Comparison of ENCODE assay signal across 19 cellular contexts in the genomic region with DNA sequence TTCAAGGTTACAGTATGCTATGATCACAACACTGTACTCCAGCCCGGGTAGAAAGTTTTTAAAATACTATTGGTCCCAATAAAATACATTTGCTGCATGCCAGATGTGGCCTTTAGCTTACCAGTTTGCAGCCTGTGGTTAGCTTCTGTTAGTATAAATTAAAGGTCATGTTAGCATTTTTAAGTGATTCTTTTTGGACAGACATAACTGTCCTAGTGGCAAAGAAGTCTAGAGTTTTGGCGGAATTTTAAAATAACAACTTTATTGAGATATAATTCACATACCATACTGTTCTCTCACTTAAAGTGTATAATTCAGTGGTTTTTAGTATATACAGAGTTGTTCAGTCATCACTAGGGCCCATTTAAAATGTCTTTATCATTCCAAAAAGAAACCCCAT.
"Had no signal": no experiment of that assay in that cellular context is flagged by ENCODE, and none has a peak within 500 bp of the region (broad histone marks: within the 10 kb centered on the region; RNA-seq: fewer than 3 reads in every experiment).

No MANE protein-coding gene starts in this region.

- H3K27me3 Mint-ChIP-seq: activated CD4-positive, alpha-beta memory T cell treated with anti-CD3 and anti-CD28 coated beads, Interleukin-2, amount 10 ng/mL, durations not matched to agents 7 days and 5 days; activated CD4-positive, alpha-beta T cell treated with anti-CD3 and anti-CD28 coated beads for 36 hours; activated naive CD8-positive, alpha-beta T cell treated with anti-CD3 and anti-CD28 coated beads for 36 hours; brain; natural killer cell treated with Interleukin-12 subunit alpha and Interleukin-12 subunit beta and Interleukin-15 and Interleukin-18, amount 100 ng/mL, for 72 hours had no signal

- H3K4me3 ChIP-seq: esophagus muscularis mucosa, pancreas, right lobe of liver had no signal

- DNase-seq: activated CD4-positive, alpha-beta memory T cell treated with anti-CD3 and anti-CD28 coated beads, Interleukin-2, amount 10 ng/mL, durations not matched to agents 7 days and 5 days; activated CD4-positive, alpha-beta T cell treated with anti-CD3 and anti-CD28 coated beads for 36 hours; activated gamma-delta T cell; activated naive CD8-positive, alpha-beta T cell treated with anti-CD3 and anti-CD28 coated beads for 36 hours; activated T-cell treated with anti-CD3 and anti-CD28 coated beads, Interleukin-2, amount 50 U/mL, for 72 hours; amygdala; central memory CD4-positive, alpha-beta T cell; cortex of kidney; mesendoderm; pancreas; right lobe of liver; small intestine; stimulated activated CD4-positive, alpha-beta T cell treated with anti-CD3 and anti-CD28 coated beads, Interleukin-4, amount 100 ng/mL, for 1 hour had no signal

- H3K9me3 ChIP-seq: esophagus muscularis mucosa, neutrophil, pancreas, right lobe of liver had no signal

- ATAC-seq: activated CD4-positive, alpha-beta T cell treated with anti-CD3 and anti-CD28 coated beads for 36 hours; activated T-cell treated with anti-CD3 and anti-CD28 coated beads, Interleukin-2, amount 50 U/mL, for 72 hours; natural killer cell treated with Interleukin-12 subunit alpha and Interleukin-12 subunit beta and Interleukin-15 and Interleukin-18, amount 100 ng/mL, for 72 hours; pancreas; right lobe of liver; WTC11 had no signal

- H3K4me1 Mint-ChIP-seq: brain, WTC11 had no signal

- H3K27ac Mint-ChIP-seq: activated CD4-positive, alpha-beta memory T cell treated with anti-CD3 and anti-CD28 coated beads, Interleukin-2, amount 10 ng/mL, durations not matched to agents 7 days and 5 days; activated CD4-positive, alpha-beta T cell treated with anti-CD3 and anti-CD28 coated beads for 36 hours; activated naive CD8-positive, alpha-beta T cell treated with anti-CD3 and anti-CD28 coated beads for 36 hours; T-helper 2 cell treated with Interferon-gamma antibody and Interleukin-4, amounts not matched to agents 5 μg/mL and 100 μg/mL, for 36 hours; WTC11 had no signal

- H3K9me3 Mint-ChIP-seq: activated CD4-positive, alpha-beta memory T cell treated with anti-CD3 and anti-CD28 coated beads, Interleukin-2, amount 10 ng/mL, durations not matched to agents 7 days and 5 days; activated naive CD8-positive, alpha-beta T cell treated with anti-CD3 and anti-CD28 coated beads for 36 hours; activated T-cell treated with anti-CD3 and anti-CD28 coated beads, Interleukin-2, amount 50 U/mL, for 72 hours; brain; natural killer cell treated with Interleukin-12 subunit alpha and Interleukin-12 subunit beta and Interleukin-15 and Interleukin-18, amount 100 ng/mL, for 72 hours; T-helper 2 cell treated with Interferon-gamma antibody and Interleukin-4, amounts not matched to agents 5 μg/mL and 100 μg/mL, for 36 hours; WTC11 had no signal

- H3K4me3 Mint-ChIP-seq: activated CD4-positive, alpha-beta memory T cell treated with anti-CD3 and anti-CD28 coated beads, Interleukin-2, amount 10 ng/mL, durations not matched to agents 7 days and 5 days; activated CD4-positive, alpha-beta T cell treated with anti-CD3 and anti-CD28 coated beads for 36 hours; activated naive CD8-positive, alpha-beta T cell treated with anti-CD3 and anti-CD28 coated beads for 36 hours; activated T-cell treated with anti-CD3 and anti-CD28 coated beads, Interleukin-2, amount 50 U/mL, for 72 hours; brain; natural killer cell treated with Interleukin-12 subunit alpha and Interleukin-12 subunit beta and Interleukin-15 and Interleukin-18, amount 100 ng/mL, for 72 hours; T-helper 2 cell treated with Interferon-gamma antibody and Interleukin-4, amounts not matched to agents 5 μg/mL and 100 μg/mL, for 36 hours; WTC11 had no signal
